ENCODE assay signal across 8 cellular contexts in the genomic region with DNA sequence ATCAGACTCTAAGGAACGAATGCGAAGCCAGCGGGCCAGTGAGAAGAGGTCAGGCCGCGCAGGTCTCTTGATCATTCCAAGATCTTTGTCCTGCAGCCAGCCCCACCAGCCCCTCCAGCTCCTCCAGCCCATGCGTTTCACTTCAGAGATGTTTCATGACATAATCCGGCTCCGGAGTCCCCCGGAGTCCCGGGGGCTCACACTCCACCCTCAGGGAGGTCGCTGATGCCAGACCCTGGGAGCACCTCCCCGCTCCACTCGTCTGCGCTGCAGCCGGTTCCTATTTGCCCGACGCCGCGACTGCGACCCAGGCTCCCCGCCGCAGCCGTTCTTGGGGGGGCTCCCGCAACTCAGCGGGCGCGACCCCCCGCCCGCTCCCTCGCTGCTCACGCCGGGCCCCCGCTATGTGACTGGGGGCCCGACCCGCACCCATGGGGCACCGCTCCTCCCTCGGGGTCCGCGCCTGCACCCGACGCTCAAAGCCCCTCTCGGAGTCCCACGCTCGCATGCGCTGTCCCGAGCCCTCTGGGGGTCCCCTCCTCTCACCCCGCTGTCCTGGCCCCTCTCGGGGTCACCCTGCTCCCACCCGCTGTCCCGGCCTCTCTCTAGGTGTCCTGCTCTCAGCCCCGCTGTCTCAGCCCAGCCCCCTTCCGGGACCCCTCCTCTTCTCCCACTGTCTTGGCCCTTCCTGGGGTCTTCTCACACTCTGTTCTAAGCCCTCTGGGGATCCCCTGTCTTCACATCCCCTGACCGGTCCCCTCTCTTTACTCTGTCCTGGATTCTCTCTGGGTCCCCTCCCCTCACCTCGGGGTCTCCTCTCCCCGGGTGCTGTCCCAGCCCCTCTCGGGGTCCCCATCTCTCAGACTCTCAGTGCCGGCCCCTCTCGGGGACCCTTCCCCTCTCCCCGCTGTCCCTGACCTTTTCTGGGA. TPM values are rescaled to one million over a fixed set of nuclear protein-coding genes. Genes with fewer than 3 reads are reported as not detected.
A peak's percentile ranks its signal among the peaks of the same experiment; 100 is the strongest.
DNase-seq lines count a peak whose midpoint lies in the region; ATAC-seq and TF ChIP-seq lines count a peak whose summit lies in the region.

No MANE protein-coding gene starts in this region.

- POLR2A ChIA-PET in CD4-positive, alpha-beta T cell (lab: Charles Lee): interaction anchor here (1.0 to 1.2 kb wide), 2 partner anchors 12 to 236 kb away, joined by 4 to 8 read pairs; a partner anchor contains a TSS

- H3K4me3 Mint-ChIP-seq in CD4-positive, alpha-beta T cell: peak overlapping the region; percentile 100

- H3K27me3 ChIP-seq in CD4-positive, alpha-beta T cell (ENCODE audit: control insufficient read depth, insufficient read depth, low read length): no peaks in the 10 kb centered on the region

- H3K27ac Mint-ChIP-seq in CD4-positive, alpha-beta T cell: peak overlapping the region; percentile 100

- CTCF ChIA-PET in CD4-positive, alpha-beta T cell (lab: Charles Lee): no interaction called here

- H3K27ac ChIP-seq in CD4-positive, alpha-beta T cell (ENCODE audit: low read depth, low read length): no peak overlapping the region

- intact Hi-C loops in CD4-positive, alpha-beta T cell (cut with DNase I, micrococcal nuclease): loop anchor here (5.0 to 10.0 kb wide), 6 partner anchors 67 to 1634 kb away; a partner anchor contains a TSS
- intact Hi-C loops in left ventricle myocardium superior (cut with micrococcal nuclease): no loop called here

- ATAC-seq in CD4-positive, alpha-beta T cell (ENCODE audit: poor library complexity): no peak
- ATAC-seq in left ventricle myocardium superior (no peak), GM21528 (IDR thresholded peaks at IDR 0.05; ENCODE audit: low FRiP score, unreplicated experiment) (no peak)

- peak overlapping the region; percentile 92 for H3K4me3 ChIP-seq in skeletal muscle cell (ENCODE audit: low read depth, low read length)

- H3K9me3 ChIP-seq in CD4-positive, alpha-beta T cell (ENCODE audit: control insufficient read depth, low read length): no peaks in the 10 kb centered on the region

- no peak for TF ChIP-seq CTCF in CD4-positive, alpha-beta T cell (IDR thresholded peaks at IDR 0.05)

- H3K36me3 Mint-ChIP-seq in CD4-positive, alpha-beta T cell (ENCODE audit: low read depth): peaks cover 6% of the 10 kb centered on the region

- in situ Hi-C loops in KBM-7 (cut with MboI; ENCODE audit: low pct_unique_long_range_greater_than_20kb, low sequenced_read_pairs): no loop called here

- no peaks in the 10 kb centered on the region for H3K9me3 Mint-ChIP-seq in CD4-positive, alpha-beta T cell

- DNase-seq in CD4-positive, alpha-beta T cell: peak in 3 of 10 experiments; percentile 2 to 39 (median 3)
- peak; percentile 51 for DNase-seq in KBM-7
- DNase-seq in activated naive CD4-positive, alpha-beta T cell treated with anti-CD3 and anti-CD28 coated beads, Interleukin-2, amount 50 U/mL, for 16 hours: peak; percentile 17
- DNase-seq in left ventricle myocardium superior: peak; percentile 48
- no peak for DNase-seq in skeletal muscle cell (ENCODE audit: low read depth)
- DNase-seq in NCI-H1048 (lab: John Stamatoyannopoulos, UW): no peak
- no peak for DNase-seq in NCI-H2107 (lab: John Stamatoyannopoulos, UW)

- no peaks in the 10 kb centered on the region for H3K27me3 Mint-ChIP-seq in CD4-positive, alpha-beta T cell

- H3K4me1 Mint-ChIP-seq in CD4-positive, alpha-beta T cell (ENCODE audit: low read depth): peaks cover 51% of the 10 kb centered on the region

RNA-seq across cellular contexts. Expression of a gene that starts 1.1 kb away (rescaled TPM):
- total RNA-seq in CD4-positive, alpha-beta T cell: 10 to 100 TPM; 53.5 to 56.6 TPM
- 20.2 TPM for total RNA-seq in left ventricle myocardium superior

RNA-seq across cellular contexts. Expression of a gene that starts 4.7 kb away (rescaled TPM):
- 10 to 100 TPM; 17.5 to 22.0 TPM for total RNA-seq in CD4-positive, alpha-beta T cell
- total RNA-seq in left ventricle myocardium superior: 21.2 TPM

Comparison
In these comparisons a context has a peak if more than half of its experiments do, and no peak if none do; other contexts are left out.
1. DNase-seq: peak in KBM-7 (single experiment), activated naive CD4-positive, alpha-beta T cell treated with anti-CD3 and anti-CD28 coated beads, Interleukin-2, amount 50 U/mL, for 16 hours (single experiment) and left ventricle myocardium superior (single experiment); none in skeletal muscle cell (single experiment), NCI-H1048 (single experiment) and NCI-H2107 (single experiment).